Comparison of ENCODE assay signal across 33 cellular contexts in the genomic region with DNA sequence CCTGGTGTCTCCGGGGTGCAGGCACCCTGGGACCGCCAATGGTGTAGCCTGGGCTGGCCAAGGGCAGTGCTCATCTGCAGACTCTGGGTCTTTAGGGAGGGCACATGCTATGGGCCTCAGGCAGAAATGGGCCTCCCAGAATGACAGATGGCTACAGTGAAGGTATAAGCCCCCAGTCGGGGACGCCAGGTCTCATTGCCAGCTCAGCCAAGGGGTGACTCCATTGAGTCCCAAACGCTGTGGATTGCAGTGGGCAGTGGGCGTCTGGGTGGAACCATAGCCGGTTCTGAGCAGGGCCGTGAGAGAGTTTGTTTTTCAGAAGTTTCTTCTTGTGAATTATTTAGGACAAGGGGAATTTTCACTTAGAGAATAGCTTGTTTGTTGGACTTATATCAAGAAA.
"Had no signal": no experiment of that assay in that cellular context is flagged by ENCODE, and none has a peak within 500 bp of the region (broad histone marks: within the 10 kb centered on the region; RNA-seq: fewer than 3 reads in every experiment).

No MANE protein-coding gene starts in this region.

- H3K36me3 ChIP-seq: ascending aorta, cardiac muscle cell had no signal

- H3K27me3 ChIP-seq: ascending aorta, cardiac muscle cell had no signal

- H3K4me1 Mint-ChIP-seq: activated B cell treated with CpG ODN at 0.5 μM for 24 hours; activated CD4-positive, alpha-beta memory T cell treated with anti-CD3 and anti-CD28 coated beads, Interleukin-2, amount 10 ng/mL, durations not matched to agents 7 days and 5 days; activated CD4-positive, alpha-beta T cell treated with anti-CD3 and anti-CD28 coated beads for 36 hours; activated CD4-positive, alpha-beta T cell treated with anti-CD3 and anti-CD28 coated beads, Interleukin-2, amount 10 ng/mL, durations not matched to agents 7 days and 5 days; activated CD8-positive, alpha-beta memory T cell treated with anti-CD3 and anti-CD28 coated beads, Interleukin-2, amount 10 ng/mL, durations not matched to agents 7 days and 5 days; activated naive CD4-positive, alpha-beta T cell treated with anti-CD3 and anti-CD28 coated beads, Interleukin-2, amount 10 ng/mL, durations not matched to agents 7 days and 5 days; activated naive CD4-positive, alpha-beta T cell treated with anti-CD3 and anti-CD28 coated beads, Interleukin-2, amount 50 U/mL, for 24 hours; activated naive CD8-positive, alpha-beta T cell treated with anti-CD3 and anti-CD28 coated beads, Interleukin-2, amount 10 ng/mL, durations not matched to agents 7 days and 5 days; activated naive CD8-positive, alpha-beta T cell treated with anti-CD3 and anti-CD28 coated beads, Interleukin-2, amount 50 U/mL, for 24 hours had no signal

- ATAC-seq: activated CD4-positive, alpha-beta T cell treated with anti-CD3 and anti-CD28 coated beads for 36 hours; activated CD8-positive, alpha-beta memory T cell treated with anti-CD3 and anti-CD28 coated beads, Interleukin-2, amount 10 ng/mL, durations not matched to agents 7 days and 5 days; activated CD8-positive, alpha-beta T cell treated with anti-CD3 and anti-CD28 coated beads, Interleukin-2, amount 10 ng/mL, durations not matched to agents 7 days and 5 days; activated naive CD8-positive, alpha-beta T cell treated with anti-CD3 and anti-CD28 coated beads, Interleukin-2, amount 50 U/mL, for 24 hours had no signal

- H3K9me3 ChIP-seq: ascending aorta had no signal

- H3K9me3 Mint-ChIP-seq: activated B cell treated with CpG ODN at 0.5 μM for 24 hours; activated CD4-positive, alpha-beta memory T cell treated with anti-CD3 and anti-CD28 coated beads, Interleukin-2, amount 10 ng/mL, durations not matched to agents 7 days and 5 days; activated CD4-positive, alpha-beta T cell treated with anti-CD3 and anti-CD28 coated beads, Interleukin-2, amount 10 ng/mL, durations not matched to agents 7 days and 5 days; activated naive CD4-positive, alpha-beta T cell treated with anti-CD3 and anti-CD28 coated beads, Interleukin-2, amount 10 ng/mL, durations not matched to agents 7 days and 5 days; activated naive CD4-positive, alpha-beta T cell treated with anti-CD3 and anti-CD28 coated beads, Interleukin-2, amount 50 U/mL, for 24 hours; activated naive CD8-positive, alpha-beta T cell treated with anti-CD3 and anti-CD28 coated beads, Interleukin-2, amount 10 ng/mL, durations not matched to agents 7 days and 5 days; activated naive CD8-positive, alpha-beta T cell treated with anti-CD3 and anti-CD28 coated beads, Interleukin-2, amount 50 U/mL, for 24 hours; activated T-cell treated with anti-CD3 and anti-CD28 coated beads, Interleukin-2, amount 50 U/mL, for 24 hours; activated T-helper 2 cell treated with anti-CD3 and anti-CD28 coated beads, Interferon-gamma antibody, Interleukin-2, Interleukin-4, amounts not matched to agents 10 μg/mL and 5 μg/mL and 100 μg/mL, durations not matched to agents 14 hours and 24 hours and 36 hours; T-helper 1 cell treated with Interleukin-12 subunit alpha and Interleukin-12 subunit beta and Interleukin-4 antibody, amounts not matched to agents 30 μg/mL and 1 μg/mL, for 36 hours; T-helper 2 cell treated with Interferon-gamma antibody and Interleukin-4, amounts not matched to agents 5 μg/mL and 100 μg/mL, for 36 hours had no signal

- H3K27me3 Mint-ChIP-seq: activated B cell treated with CpG ODN at 0.5 μM for 24 hours; activated CD4-positive, alpha-beta memory T cell treated with anti-CD3 and anti-CD28 coated beads, Interleukin-2, amount 10 ng/mL, durations not matched to agents 7 days and 5 days; activated CD4-positive, alpha-beta T cell treated with anti-CD3 and anti-CD28 coated beads, Interleukin-2, amount 10 ng/mL, durations not matched to agents 7 days and 5 days; activated CD8-positive, alpha-beta memory T cell treated with anti-CD3 and anti-CD28 coated beads, Interleukin-2, amount 10 ng/mL, durations not matched to agents 7 days and 5 days; activated naive CD4-positive, alpha-beta T cell treated with anti-CD3 and anti-CD28 coated beads, Interleukin-2, amount 10 ng/mL, durations not matched to agents 7 days and 5 days; activated naive CD8-positive, alpha-beta T cell had no signal

- H3K27ac ChIP-seq: ascending aorta, cardiac muscle cell, VCaP had no signal

- H3K4me3 ChIP-seq: ascending aorta, cardiac muscle cell had no signal

- H3K27ac Mint-ChIP-seq: activated B cell treated with CpG ODN at 0.5 μM for 24 hours; activated CD4-positive, alpha-beta memory T cell treated with anti-CD3 and anti-CD28 coated beads, Interleukin-2, amount 10 ng/mL, durations not matched to agents 7 days and 5 days; activated CD4-positive, alpha-beta T cell treated with anti-CD3 and anti-CD28 coated beads for 36 hours; activated CD4-positive, alpha-beta T cell treated with anti-CD3 and anti-CD28 coated beads, Interleukin-2, amount 10 ng/mL, durations not matched to agents 7 days and 5 days; activated CD8-positive, alpha-beta memory T cell treated with anti-CD3 and anti-CD28 coated beads, Interleukin-2, amount 10 ng/mL, durations not matched to agents 7 days and 5 days; activated CD8-positive, alpha-beta T cell treated with anti-CD3 and anti-CD28 coated beads, Interleukin-2, amount 10 ng/mL, durations not matched to agents 7 days and 5 days; activated naive CD4-positive, alpha-beta T cell treated with anti-CD3 and anti-CD28 coated beads, Interleukin-2, amount 10 ng/mL, durations not matched to agents 7 days and 5 days; activated naive CD4-positive, alpha-beta T cell treated with anti-CD3 and anti-CD28 coated beads, Interleukin-2, amount 50 U/mL, for 24 hours; activated naive CD8-positive, alpha-beta T cell; activated naive CD8-positive, alpha-beta T cell treated with anti-CD3 and anti-CD28 coated beads, Interleukin-2, amount 10 ng/mL, durations not matched to agents 7 days and 5 days; activated naive CD8-positive, alpha-beta T cell treated with anti-CD3 and anti-CD28 coated beads, Interleukin-2, amount 50 U/mL, for 24 hours; activated T-cell treated with anti-CD3 and anti-CD28 coated beads, Interleukin-2, amount 50 U/mL, for 24 hours; activated T-helper 2 cell treated with anti-CD3 and anti-CD28 coated beads, Interferon-gamma antibody, Interleukin-2, Interleukin-4, amounts not matched to agents 10 μg/mL and 5 μg/mL and 100 μg/mL, durations not matched to agents 14 hours and 24 hours and 36 hours; brain; T-helper 1 cell treated with Interleukin-12 subunit alpha and Interleukin-12 subunit beta and Interleukin-4 antibody, amounts not matched to agents 30 μg/mL and 1 μg/mL, for 36 hours; T-helper 2 cell treated with Interferon-gamma antibody and Interleukin-4, amounts not matched to agents 5 μg/mL and 100 μg/mL, for 36 hours had no signal

- H3K36me3 Mint-ChIP-seq: activated CD8-positive, alpha-beta memory T cell treated with anti-CD3 and anti-CD28 coated beads, Interleukin-2, amount 10 ng/mL, durations not matched to agents 7 days and 5 days; activated naive CD4-positive, alpha-beta T cell treated with anti-CD3 and anti-CD28 coated beads, Interleukin-2, amount 10 ng/mL, durations not matched to agents 7 days and 5 days; activated naive CD4-positive, alpha-beta T cell treated with anti-CD3 and anti-CD28 coated beads, Interleukin-2, amount 50 U/mL, for 24 hours; activated naive CD8-positive, alpha-beta T cell; activated naive CD8-positive, alpha-beta T cell treated with anti-CD3 and anti-CD28 coated beads, Interleukin-2, amount 10 ng/mL, durations not matched to agents 7 days and 5 days; brain had no signal

- H3K4me1 ChIP-seq: ascending aorta had no signal

- H3K4me3 Mint-ChIP-seq: activated B cell treated with CpG ODN at 0.5 μM for 24 hours; activated CD4-positive, alpha-beta memory T cell treated with anti-CD3 and anti-CD28 coated beads, Interleukin-2, amount 10 ng/mL, durations not matched to agents 7 days and 5 days; activated CD4-positive, alpha-beta T cell treated with anti-CD3 and anti-CD28 coated beads for 36 hours; activated CD4-positive, alpha-beta T cell treated with anti-CD3 and anti-CD28 coated beads, Interleukin-2, amount 10 ng/mL, durations not matched to agents 7 days and 5 days; activated CD8-positive, alpha-beta memory T cell treated with anti-CD3 and anti-CD28 coated beads, Interleukin-2, amount 10 ng/mL, durations not matched to agents 7 days and 5 days; activated CD8-positive, alpha-beta T cell treated with anti-CD3 and anti-CD28 coated beads, Interleukin-2, amount 10 ng/mL, durations not matched to agents 7 days and 5 days; activated naive CD4-positive, alpha-beta T cell treated with anti-CD3 and anti-CD28 coated beads, Interleukin-2, amount 10 ng/mL, durations not matched to agents 7 days and 5 days; activated naive CD4-positive, alpha-beta T cell treated with anti-CD3 and anti-CD28 coated beads, Interleukin-2, amount 50 U/mL, for 24 hours; activated naive CD8-positive, alpha-beta T cell; activated naive CD8-positive, alpha-beta T cell treated with anti-CD3 and anti-CD28 coated beads, Interleukin-2, amount 10 ng/mL, durations not matched to agents 7 days and 5 days; activated naive CD8-positive, alpha-beta T cell treated with anti-CD3 and anti-CD28 coated beads, Interleukin-2, amount 50 U/mL, for 24 hours; activated T-cell treated with anti-CD3 and anti-CD28 coated beads, Interleukin-2, amount 50 U/mL, for 24 hours; brain; T-helper 1 cell treated with Interleukin-12 subunit alpha and Interleukin-12 subunit beta and Interleukin-4 antibody, amounts not matched to agents 30 μg/mL and 1 μg/mL, for 36 hours; T-helper 2 cell treated with Interferon-gamma antibody and Interleukin-4, amounts not matched to agents 5 μg/mL and 100 μg/mL, for 36 hours had no signal

- DNase-seq: activated B cell treated with CpG ODN at 0.5 μM for 24 hours; activated CD4-positive, alpha-beta memory T cell treated with anti-CD3 and anti-CD28 coated beads, Interleukin-2, amount 10 ng/mL, durations not matched to agents 7 days and 5 days; activated CD4-positive, alpha-beta T cell treated with anti-CD3 and anti-CD28 coated beads for 1 hour; activated CD4-positive, alpha-beta T cell treated with anti-CD3 and anti-CD28 coated beads for 36 hours; activated CD4-positive, alpha-beta T cell treated with anti-CD3 and anti-CD28 coated beads for 48 hours; activated CD4-positive, alpha-beta T cell treated with anti-CD3 and anti-CD28 coated beads, Interleukin-2, amount 10 ng/mL, durations not matched to agents 7 days and 5 days; activated CD4-positive, alpha-beta T cell treated with anti-CD3 and anti-CD28 coated beads, Interleukin-2, amount 50 U/mL, for 48 hours; activated CD8-positive, alpha-beta memory T cell treated with anti-CD3 and anti-CD28 coated beads for 24 hours; activated CD8-positive, alpha-beta memory T cell treated with anti-CD3 and anti-CD28 coated beads, Interleukin-2, amount 10 ng/mL, durations not matched to agents 7 days and 5 days; activated CD8-positive, alpha-beta memory T cell treated with anti-CD3 and anti-CD28 coated beads, Interleukin-2, amount 50 U/mL, for 48 hours; activated CD8-positive, alpha-beta T cell treated with anti-CD3 and anti-CD28 coated beads, Interleukin-2, amount 10 ng/mL, durations not matched to agents 7 days and 5 days; activated gamma-delta T cell; activated naive CD4-positive, alpha-beta T cell treated with anti-CD3 and anti-CD28 coated beads, Interleukin-2, amount 10 ng/mL, durations not matched to agents 7 days and 5 days; activated naive CD4-positive, alpha-beta T cell treated with Interleukin-2 at 50 U/mL for 16 hours; activated naive CD8-positive, alpha-beta T cell treated with anti-CD3 and anti-CD28 coated beads, Interleukin-2, amount 50 U/mL, for 24 hours; activated T-cell treated with anti-CD3 and anti-CD28 coated beads, Interleukin-2, amount 50 U/mL, for 24 hours; activated T-cell treated with anti-CD3 and anti-CD28 coated beads, Interleukin-2, amount 50 U/mL, for 48 hours; amygdala; anterior cingulate cortex; central memory CD4-positive, alpha-beta T cell; T-helper 1 cell; T-helper 2 cell; T-helper 9 cell had no signal
